Comparison of ENCODE assay signal across 16 cellular contexts in the genomic region with DNA sequence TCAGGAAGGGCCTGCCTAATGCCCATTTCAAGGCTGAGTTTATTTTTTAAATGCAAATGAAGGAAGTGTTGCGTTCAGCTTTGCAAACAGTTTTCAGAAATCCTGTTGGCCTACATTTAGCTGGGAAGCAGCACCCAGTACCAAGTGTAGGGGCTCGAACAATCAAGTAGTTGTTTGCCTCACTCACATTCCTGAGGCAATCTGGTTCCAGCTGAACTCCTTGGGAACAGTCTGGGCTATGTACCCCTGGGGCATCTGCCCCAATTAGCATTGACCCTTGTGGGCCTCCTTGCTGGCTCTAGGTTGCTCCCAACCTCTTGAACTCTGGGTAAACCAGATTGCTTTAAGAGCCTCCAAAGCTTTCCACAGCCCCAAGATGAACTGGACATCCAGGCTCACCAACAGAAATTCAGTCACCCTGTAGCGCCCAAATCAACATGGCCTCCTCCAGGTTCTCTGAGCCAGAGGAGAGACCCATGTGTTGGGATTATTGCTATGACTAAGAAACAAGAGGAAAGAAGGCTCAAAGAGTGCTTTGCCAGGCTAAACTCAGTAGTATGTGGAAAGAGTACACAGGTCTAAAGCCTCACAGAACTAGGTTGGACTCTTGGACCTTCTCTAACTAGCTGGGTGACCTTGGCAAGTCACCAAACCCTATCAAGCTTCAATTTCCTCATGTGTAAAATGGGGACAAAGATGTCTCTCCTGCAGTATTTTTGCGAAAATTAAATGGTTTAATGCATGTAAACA.
DNase-seq lines count a peak whose midpoint lies in the region; ATAC-seq and TF ChIP-seq lines count a peak whose summit lies in the region.
"Had no signal": no experiment of that assay in that cellular context is flagged by ENCODE, and none has a peak within 500 bp of the region (broad histone marks: within the 10 kb centered on the region; RNA-seq: fewer than 3 reads in every experiment).

No MANE protein-coding gene starts in this region.

- H3K27me3 ChIP-seq in layer of hippocampus (ENCODE audit: control insufficient read depth, insufficient read depth, low read length): no peaks in the 10 kb centered on the region
- H3K27me3 ChIP-seq in upper lobe of left lung: no peaks in the 10 kb centered on the region
- H3K27me3 ChIP-seq: body of pancreas had no signal

- H3K27ac ChIP-seq in cingulate gyrus (ENCODE audit: low read depth, low read length) (peak overlapping the region; percentile 82), layer of hippocampus (ENCODE audit: low read depth, low read length) (peak overlapping the region; percentile 41), upper lobe of left lung (no peak overlapping the region)
- H3K27ac ChIP-seq: body of pancreas, VCaP had no signal

- no peaks in the 10 kb centered on the region for H3K4me1 ChIP-seq in upper lobe of left lung
- H3K4me1 ChIP-seq: body of pancreas, Caco-2 had no signal

- no peak for TF ChIP-seq CTCF in upper lobe of left lung (IDR thresholded peaks at IDR 0.05)

- DNase-seq in COLO829 (ENCODE audit: low spot score) (peak; percentile 62), nucleus accumbens (lab: John Stamatoyannopoulos, UW) (peak in 37 of 56 donors; percentile 4 to 80 (median 34)), upper lobe of left lung (no peak), NCI-H510A (lab: John Stamatoyannopoulos, UW) (no peak), NCI-H187 treated with DMSO at 0.1 percent for 48 hours (lab: John Stamatoyannopoulos, UW) (no peak)
- DNase-seq: activated CD4-positive, alpha-beta T cell treated with anti-CD3 and anti-CD28 coated beads, Interleukin-2, amount 50 U/mL, for 1 hour; Caco-2; NCI-H1436 treated with DMSO at 0.1 percent for 48 hours; NCI-H524; right cardiac atrium; RPMI8226 had no signal

- TF ChIP-seq EP300 in upper lobe of left lung (IDR thresholded peaks at IDR 0.05): no peak

- no peak for TF ChIP-seq POLR2A in upper lobe of left lung (IDR thresholded peaks at IDR 0.05)

- ATAC-seq in upper lobe of left lung (ENCODE audit: low FRiP score in 2 of 2) (no peak), HG03139 (IDR thresholded peaks at IDR 0.05; ENCODE audit: unreplicated experiment) (no peak)
- ATAC-seq: body of pancreas, right cardiac atrium had no signal

- H3K36me3 ChIP-seq in upper lobe of left lung: no peaks in the 10 kb centered on the region

- no peaks in the 10 kb centered on the region for H3K9me3 ChIP-seq in upper lobe of left lung
- H3K9me3 ChIP-seq: body of pancreas, Caco-2 had no signal

- H3K4me3 ChIP-seq in upper lobe of left lung: no peak overlapping the region
- H3K4me3 ChIP-seq: body of pancreas had no signal

- WGBS in upper lobe of left lung, 2 donors: 84 to 88% methylated on average over 4 of the region's 4 CpGs

Comparison
In these comparisons a context has a peak if more than half of its experiments do, and no peak if none do; other contexts are left out.
1. DNase-seq: peak in COLO829 (single experiment) and nucleus accumbens (37 of 56); none in upper lobe of left lung (0 of 2), NCI-H510A (single experiment) and NCI-H187 treated with DMSO at 0.1 percent for 48 hours (single experiment).
2. H3K27ac ChIP-seq: peak in cingulate gyrus (single experiment) and layer of hippocampus (single experiment); none in upper lobe of left lung (0 of 4).